In the genomic region with DNA sequence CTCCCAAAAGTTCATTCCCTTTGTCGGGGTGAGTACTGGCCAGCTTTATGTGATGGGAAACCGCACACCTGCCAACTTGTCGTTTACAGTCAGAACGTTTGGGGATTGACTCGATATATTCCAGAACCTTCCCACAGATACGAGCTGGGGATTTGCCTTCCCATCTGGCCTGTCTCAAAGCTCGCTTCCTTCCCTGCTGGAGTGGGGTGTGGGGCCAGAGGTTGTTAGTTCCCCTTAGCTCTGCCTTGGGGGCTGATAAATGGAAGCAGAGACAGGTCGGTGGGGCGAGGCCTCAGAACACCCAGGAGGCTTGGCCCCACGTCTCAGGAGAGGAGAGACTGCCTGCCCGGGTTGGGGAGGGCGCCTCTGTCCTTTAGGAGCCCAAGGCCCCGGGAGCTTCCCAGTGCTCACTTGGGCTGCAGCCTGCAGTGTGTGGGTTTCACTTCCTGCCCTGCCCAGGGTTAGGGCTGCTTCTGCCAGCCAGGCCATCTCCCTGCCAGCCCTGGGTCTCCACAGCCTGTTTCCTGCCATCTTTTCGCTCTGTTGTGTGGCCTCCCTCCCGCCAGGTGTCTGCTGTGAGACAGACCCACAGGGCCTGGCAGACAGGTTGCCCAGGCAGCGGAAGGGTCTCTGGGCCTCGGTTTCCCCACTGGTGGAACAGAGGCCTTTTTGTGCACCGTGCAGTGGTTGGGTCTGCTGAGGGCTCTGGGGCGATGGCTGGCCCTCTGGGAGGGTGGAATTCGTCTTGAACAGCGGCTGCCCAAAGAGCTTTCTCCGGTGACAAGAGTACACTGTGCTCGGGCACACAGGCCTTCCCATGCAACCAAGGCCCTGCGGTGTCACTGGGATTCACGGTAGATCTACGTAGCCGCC, we compare ENCODE assay signal across 12 cellular contexts.
A peak's percentile ranks its signal among the peaks of the same experiment; 100 is the strongest.
DNase-seq lines count a peak whose midpoint lies in the region; ATAC-seq and TF ChIP-seq lines count a peak whose summit lies in the region.
"Had no signal": no experiment of that assay in that cellular context is flagged by ENCODE, and none has a peak within 500 bp of the region (broad histone marks: within the 10 kb centered on the region; RNA-seq: fewer than 3 reads in every experiment).

No MANE protein-coding gene starts in this region.

- no peaks in the 10 kb centered on the region for H3K36me3 Mint-ChIP-seq in T-helper 2 cell treated with Interferon-gamma antibody and Interleukin-4, amounts not matched to agents 5 μg/mL and 100 μg/mL, for 36 hours (ENCODE audit: low read depth)
- H3K36me3 Mint-ChIP-seq in stimulated activated naive B cell treated with anti-CD40 and anti-IgM and Interleukin-4, amounts not matched to agents 10 μg/mL and 1 μg/mL and 100 μg/mL, for 72 hours: peaks cover 7 to 17% of the 10 kb centered on the region in 2 donors
- H3K36me3 Mint-ChIP-seq: naive thymus-derived CD8-positive, alpha-beta T cell had no signal

- H3K79me2 ChIP-seq in Loucy (ENCODE audit: insufficient read depth, low read length): no peaks in the 10 kb centered on the region

- no peaks in the 10 kb centered on the region for H3K27me3 Mint-ChIP-seq in T-helper 2 cell treated with Interferon-gamma antibody and Interleukin-4, amounts not matched to agents 5 μg/mL and 100 μg/mL, for 36 hours (ENCODE audit: low read depth)
- no peaks in the 10 kb centered on the region for H3K27me3 Mint-ChIP-seq in stimulated activated naive B cell treated with anti-CD40 and anti-IgM and Interleukin-4, amounts not matched to agents 10 μg/mL and 1 μg/mL and 100 μg/mL, for 72 hours
- H3K27me3 Mint-ChIP-seq: activated CD4-positive, alpha-beta memory T cell treated with anti-CD3 and anti-CD28 coated beads, Interleukin-2, amount 10 ng/mL, durations not matched to agents 7 days and 5 days; naive thymus-derived CD8-positive, alpha-beta T cell had no signal

- H3K27me3 ChIP-seq in Loucy (ENCODE audit: insufficient read depth, low read length, poor library complexity, severe bottlenecking): no peaks in the 10 kb centered on the region

- no peak overlapping the region for H3K4me3 Mint-ChIP-seq in T-helper 2 cell treated with Interferon-gamma antibody and Interleukin-4, amounts not matched to agents 5 μg/mL and 100 μg/mL, for 36 hours
- peak overlapping the region in 1 of 2 donors; percentile 30 for H3K4me3 Mint-ChIP-seq in stimulated activated naive B cell treated with anti-CD40 and anti-IgM and Interleukin-4, amounts not matched to agents 10 μg/mL and 1 μg/mL and 100 μg/mL, for 72 hours
- H3K4me3 Mint-ChIP-seq: activated CD4-positive, alpha-beta memory T cell treated with anti-CD3 and anti-CD28 coated beads, Interleukin-2, amount 10 ng/mL, durations not matched to agents 7 days and 5 days; naive thymus-derived CD8-positive, alpha-beta T cell had no signal

- H3K9me2 ChIP-seq in Loucy (replicated peaks; ENCODE audit: low read depth, low read length): no peaks in the 10 kb centered on the region

- TF ChIP-seq CTCF in Loucy (conservative IDR thresholded peaks at IDR 0.05; ENCODE audit: low read length): no peak

- in situ Hi-C loops in KBM-7 (cut with MboI; ENCODE audit: low pct_unique_long_range_greater_than_20kb, low sequenced_read_pairs): no loop called here

- no peak for DNase-seq in T-helper 2 cell treated with Interferon-gamma antibody and Interleukin-4, amounts not matched to agents 5 μg/mL and 100 μg/mL, for 36 hours (ENCODE audit: low spot score)
- peak; percentile 8 to 29 for DNase-seq in hippocampal formation (lab: John Stamatoyannopoulos, UW)
- DNase-seq in stimulated activated naive B cell treated with anti-CD40 and anti-IgM and Interleukin-4, amounts not matched to agents 10 μg/mL and 1 μg/mL and 100 μg/mL, for 72 hours: no peak
- no peak for DNase-seq in NCI-H526 (lab: John Stamatoyannopoulos, UW)
- no peak for DNase-seq in activated effector memory CD4-positive, alpha-beta T cell treated with Interleukin-2 at 50 U/mL for 16 hours
- DNase-seq in KBM-7: no peak
- DNase-seq: activated CD4-positive, alpha-beta memory T cell treated with anti-CD3 and anti-CD28 coated beads, Interleukin-2, amount 10 ng/mL, durations not matched to agents 7 days and 5 days; NCI-H2171 treated with DMSO at 0.1 percent for 48 hours; stimulated activated CD4-positive, alpha-beta T cell treated with anti-CD3 and anti-CD28 coated beads, Interleukin-2, amount 100 ng/mL, for 24 hours; SW 1271 had no signal

- H3K36me3 ChIP-seq in Loucy (ENCODE audit: insufficient read depth, low read length): no peaks in the 10 kb centered on the region

- H3K27ac Mint-ChIP-seq in T-helper 2 cell treated with Interferon-gamma antibody and Interleukin-4, amounts not matched to agents 5 μg/mL and 100 μg/mL, for 36 hours: peak overlapping the region; percentile 75
- peak overlapping the region; percentile 91 for H3K27ac Mint-ChIP-seq in stimulated activated naive B cell treated with anti-CD40 and anti-IgM and Interleukin-4, amounts not matched to agents 10 μg/mL and 1 μg/mL and 100 μg/mL, for 72 hours
- H3K27ac Mint-ChIP-seq: activated CD4-positive, alpha-beta memory T cell treated with anti-CD3 and anti-CD28 coated beads, Interleukin-2, amount 10 ng/mL, durations not matched to agents 7 days and 5 days had no signal

- no peaks in the 10 kb centered on the region for H3K9me3 Mint-ChIP-seq in T-helper 2 cell treated with Interferon-gamma antibody and Interleukin-4, amounts not matched to agents 5 μg/mL and 100 μg/mL, for 36 hours
- H3K9me3 Mint-ChIP-seq in stimulated activated naive B cell treated with anti-CD40 and anti-IgM and Interleukin-4, amounts not matched to agents 10 μg/mL and 1 μg/mL and 100 μg/mL, for 72 hours: no peaks in the 10 kb centered on the region
- H3K9me3 Mint-ChIP-seq: activated CD4-positive, alpha-beta memory T cell treated with anti-CD3 and anti-CD28 coated beads, Interleukin-2, amount 10 ng/mL, durations not matched to agents 7 days and 5 days; naive thymus-derived CD8-positive, alpha-beta T cell had no signal

- H3K4me1 Mint-ChIP-seq in T-helper 2 cell treated with Interferon-gamma antibody and Interleukin-4, amounts not matched to agents 5 μg/mL and 100 μg/mL, for 36 hours (ENCODE audit: low read depth): peaks cover 6% of the 10 kb centered on the region
- peaks cover 8 to 10% of the 10 kb centered on the region in 2 donors for H3K4me1 Mint-ChIP-seq in stimulated activated naive B cell treated with anti-CD40 and anti-IgM and Interleukin-4, amounts not matched to agents 10 μg/mL and 1 μg/mL and 100 μg/mL, for 72 hours

- peak; percentile 84 to 86 for ATAC-seq in stimulated activated naive B cell treated with anti-CD40 and anti-IgM and Interleukin-4, amounts not matched to agents 10 μg/mL and 1 μg/mL and 100 μg/mL, for 72 hours (replicated peaks)

- H3K9me3 ChIP-seq in Loucy (ENCODE audit: insufficient read depth, low read depth, low read length): no peaks in the 10 kb centered on the region

- peaks cover 28% of the 10 kb centered on the region for H3K4me1 ChIP-seq in Loucy (ENCODE audit: insufficient read depth, low read length, poor library complexity, severe bottlenecking)

- no peaks in the 10 kb centered on the region for H4K20me1 ChIP-seq in Loucy (ENCODE audit: insufficient read depth, low read length, poor library complexity, severe bottlenecking)

- peak overlapping the region; percentile 32 for H3K4me3 ChIP-seq in Loucy (ENCODE audit: low read length, poor library complexity, severe bottlenecking)

- no peak overlapping the region for H2AFZ ChIP-seq in Loucy (ENCODE audit: low read length)

- no peaks in the 10 kb centered on the region for H3F3A ChIP-seq in Loucy (ENCODE audit: low read depth)

- peak overlapping the region; percentile 61 for H3K4me2 ChIP-seq in Loucy (ENCODE audit: low read depth, low read length, poor library complexity, severe bottlenecking)

- H3K9ac ChIP-seq in Loucy (ENCODE audit: low read depth, low read length, poor library complexity, severe bottlenecking): peak overlapping the region; percentile 62

Comparison
In these comparisons a context has a peak if more than half of its experiments do, and no peak if none do; other contexts are left out.
1. DNase-seq: peak in hippocampal formation (2 of 2); none in T-helper 2 cell treated with Interferon-gamma antibody and Interleukin-4, amounts not matched to agents 5 μg/mL and 100 μg/mL, for 36 hours (single experiment), stimulated activated naive B cell treated with anti-CD40 and anti-IgM and Interleukin-4, amounts not matched to agents 10 μg/mL and 1 μg/mL and 100 μg/mL, for 72 hours (single experiment), NCI-H526 (0 of 2), activated effector memory CD4-positive, alpha-beta T cell treated with Interleukin-2 at 50 U/mL for 16 hours (single experiment) and KBM-7 (single experiment).